28 cellular contexts compared by ENCODE assay signal in genomic region chr7:156131881-156132280, GRCh38.
"Had no signal": no experiment of that assay in that cellular context is flagged by ENCODE, and none has a peak within 500 bp of the region (broad histone marks: within the 10 kb centered on the region; RNA-seq: fewer than 3 reads in every experiment).

No MANE protein-coding gene starts in this region.

- H3K4me3 Mint-ChIP-seq: naive B cell; naive thymus-derived CD8-positive, alpha-beta T cell; natural killer cell treated with Interleukin-12 subunit alpha and Interleukin-12 subunit beta and Interleukin-15 and Interleukin-18, amount 100 ng/mL, for 72 hours; nephron progenitor cell; neural crest cell; stimulated activated effector memory CD8-positive, alpha-beta T cell treated with anti-CD3 and anti-CD28 coated beads, Interleukin-12 subunit alpha, Interleukin-12 subunit beta, amount 100 ng/mL, for 72 hours; stimulated activated naive B cell treated with anti-CD40 and anti-IgM and Interleukin-4, amounts not matched to agents 10 μg/mL and 1 μg/mL and 100 μg/mL, for 72 hours; stimulated activated naive CD8-positive, alpha-beta T cell treated with anti-CD3 and anti-CD28 coated beads, Interleukin-15, Interleukin-2, amounts not matched to agents 100 ng/mL and 50 ng/mL, for 24 hours had no signal

- H3K27me3 Mint-ChIP-seq: stimulated activated naive CD8-positive, alpha-beta T cell treated with anti-CD3 and anti-CD28 coated beads, Interleukin-15, Interleukin-2, amounts not matched to agents 100 ng/mL and 50 ng/mL, for 24 hours had no signal

- H3K36me3 ChIP-seq: neutrophil, pancreas, right lobe of liver, sigmoid colon, suprapubic skin, tibial artery, transverse colon, upper lobe of right lung, uterus had no signal

- DNase-seq: naive B cell; naive thymus-derived CD8-positive, alpha-beta T cell; nephron progenitor cell; nucleus accumbens; pancreas; psoas muscle; right cardiac atrium; right lobe of liver; sigmoid colon; small intestine; stimulated activated CD4-positive, alpha-beta T cell treated with anti-CD3 and anti-CD28 coated beads, Interleukin-15, amount 100 ng/mL, for 24 hours; stimulated activated CD4-positive, alpha-beta T cell treated with anti-CD3 and anti-CD28 coated beads, Interleukin-2, amount 100 ng/mL, for 24 hours; stimulated activated CD4-positive, alpha-beta T cell treated with anti-CD3 and anti-CD28 coated beads, Interleukin-2, amount 100 ng/mL, for 48 hours; stimulated activated CD4-positive, alpha-beta T cell treated with anti-CD3 and anti-CD28 coated beads, Interleukin-4, amount 100 ng/mL, for 24 hours; stimulated activated naive B cell treated with anti-CD40 and anti-IgM and Interleukin-4, amounts not matched to agents 10 μg/mL and 1 μg/mL and 100 μg/mL, for 72 hours; stimulated activated naive CD4-positive, alpha-beta T cell treated with Interleukin-2 at 50 U/mL for 16 hours; substantia nigra; testis; tibial artery; transverse colon; upper lobe of right lung; uterus had no signal

- H3K27ac Mint-ChIP-seq: naive B cell; natural killer cell treated with Interleukin-12 subunit alpha and Interleukin-12 subunit beta and Interleukin-15 and Interleukin-18, amount 100 ng/mL, for 72 hours; nephron progenitor cell; stimulated activated effector memory CD8-positive, alpha-beta T cell treated with anti-CD3 and anti-CD28 coated beads, Interleukin-12 subunit alpha, Interleukin-12 subunit beta, amount 100 ng/mL, for 72 hours; stimulated activated naive B cell treated with anti-CD40 and anti-IgM and Interleukin-4, amounts not matched to agents 10 μg/mL and 1 μg/mL and 100 μg/mL, for 72 hours; stimulated activated naive CD8-positive, alpha-beta T cell treated with anti-CD3 and anti-CD28 coated beads, Interleukin-15, Interleukin-2, amounts not matched to agents 100 ng/mL and 50 ng/mL, for 24 hours had no signal

- H3K27me3 ChIP-seq: neutrophil, pancreas, right lobe of liver, sigmoid colon, suprapubic skin, testis, tibial artery, transverse colon, upper lobe of right lung, uterus had no signal

- H3K4me1 Mint-ChIP-seq: naive B cell; naive thymus-derived CD8-positive, alpha-beta T cell; neural crest cell; stimulated activated effector memory CD8-positive, alpha-beta T cell treated with anti-CD3 and anti-CD28 coated beads, Interleukin-12 subunit alpha, Interleukin-12 subunit beta, amount 100 ng/mL, for 72 hours; stimulated activated naive B cell treated with anti-CD40 and anti-IgM and Interleukin-4, amounts not matched to agents 10 μg/mL and 1 μg/mL and 100 μg/mL, for 72 hours had no signal

- H3K27ac ChIP-seq: neutrophil, pancreas, psoas muscle, right lobe of liver, sigmoid colon, suprapubic skin, testis, tibial artery, transverse colon, upper lobe of right lung, uterus had no signal

- H3K9me3 Mint-ChIP-seq: natural killer cell treated with Interleukin-12 subunit alpha and Interleukin-12 subunit beta and Interleukin-15 and Interleukin-18, amount 100 ng/mL, for 72 hours; stimulated activated effector memory CD8-positive, alpha-beta T cell treated with anti-CD3 and anti-CD28 coated beads, Interleukin-12 subunit alpha, Interleukin-12 subunit beta, amount 100 ng/mL, for 72 hours; stimulated activated naive CD8-positive, alpha-beta T cell treated with anti-CD3 and anti-CD28 coated beads, Interleukin-15, Interleukin-2, amounts not matched to agents 100 ng/mL and 50 ng/mL, for 24 hours had no signal

- H3K9me3 ChIP-seq: neutrophil, pancreas, psoas muscle, right lobe of liver, sigmoid colon, suprapubic skin, testis, transverse colon, uterus had no signal

- H3K4me1 ChIP-seq: pancreas, psoas muscle, right lobe of liver, sigmoid colon, suprapubic skin, testis, tibial artery, transverse colon, upper lobe of right lung, uterus had no signal

- H3K36me3 Mint-ChIP-seq: naive B cell; naive thymus-derived CD8-positive, alpha-beta T cell; natural killer cell treated with Interleukin-12 subunit alpha and Interleukin-12 subunit beta and Interleukin-15 and Interleukin-18, amount 100 ng/mL, for 72 hours; stimulated activated effector memory CD8-positive, alpha-beta T cell treated with anti-CD3 and anti-CD28 coated beads, Interleukin-12 subunit alpha, Interleukin-12 subunit beta, amount 100 ng/mL, for 72 hours; stimulated activated naive B cell treated with anti-CD40 and anti-IgM and Interleukin-4, amounts not matched to agents 10 μg/mL and 1 μg/mL and 100 μg/mL, for 72 hours had no signal

- H3K4me3 ChIP-seq: pancreas, psoas muscle, right lobe of liver, sigmoid colon, suprapubic skin, testis, tibial artery, transverse colon, upper lobe of right lung, uterus had no signal
